8 cellular contexts compared by ENCODE assay signal in genomic region chr14:22226381-22226780, GRCh38.
DNase-seq lines count a peak whose midpoint lies in the region; ATAC-seq, FAIRE-seq and TF ChIP-seq lines count a peak whose summit lies in the region.

No MANE protein-coding gene starts in this region.

- TF ChIP-seq CTCF in endothelial cell of umbilical vein (IDR thresholded peaks at IDR 0.05; ENCODE audit: extremely low read depth in 1 of 2, insufficient read depth in 1 of 2, low read depth in 1 of 2, low read length in 2 of 2) (no peak), uterus (IDR thresholded peaks at IDR 0.05) (no peak)

- no peak for ATAC-seq in GM19035 (IDR thresholded peaks at IDR 0.05; ENCODE audit: unreplicated experiment)
- no peak for ATAC-seq in GM18520 (IDR thresholded peaks at IDR 0.05; ENCODE audit: unreplicated experiment)
- no peak for ATAC-seq in GM18861 (IDR thresholded peaks at IDR 0.05; ENCODE audit: unreplicated experiment)

- no peaks in the 10 kb centered on the region for H3K79me2 ChIP-seq in endothelial cell of umbilical vein (ENCODE audit: control insufficient read depth, insufficient read depth, low read length)

- H3K27me3 ChIP-seq in SJSA1 (replicated peaks) (no peaks in the 10 kb centered on the region), endothelial cell of umbilical vein (ENCODE audit: control insufficient read depth in 2 of 2, insufficient read depth in 2 of 2, low read length in 2 of 2) (peaks cover 8 to 23% of the 10 kb centered on the region in 2 experiments), uterus (no peaks in the 10 kb centered on the region)

- H3K9me3 ChIP-seq in SJSA1 (replicated peaks) (no peaks in the 10 kb centered on the region), endothelial cell of umbilical vein (replicated peaks; ENCODE audit: control insufficient read depth, insufficient read depth, low read length) (no peaks in the 10 kb centered on the region), uterus (no peaks in the 10 kb centered on the region)

- H3K36me3 ChIP-seq in SJSA1 (no peaks in the 10 kb centered on the region), endothelial cell of umbilical vein (ENCODE audit: control insufficient read depth in 2 of 2, extremely low read depth in 1 of 2, insufficient read depth in 2 of 2, low read length in 2 of 2) (no peaks in the 10 kb centered on the region), uterus (no peaks in the 10 kb centered on the region)

- POLR2A ChIA-PET in endothelial cell of umbilical vein (lab: Charles Lee) = no interaction called here

- H4K20me1 ChIP-seq in endothelial cell of umbilical vein (replicated peaks; ENCODE audit: control insufficient read depth, extremely low read depth, insufficient read depth, low read length) = no peaks in the 10 kb centered on the region

- CTCF ChIA-PET in endothelial cell of umbilical vein (lab: Charles Lee) = interaction anchor here (1.0 to 3.2 kb wide), 5 partner anchors 9 to 148 kb away, joined by 3 to 22 read pairs (median 4); no protein-coding TSS in a partner anchor

- H3K9ac ChIP-seq in endothelial cell of umbilical vein (replicated peaks; ENCODE audit: extremely low read depth, insufficient read depth, low read length) = no peak overlapping the region

- H3K4me3 ChIP-seq in SJSA1 (no peak overlapping the region), endothelial cell of umbilical vein (replicated peaks in 1 of 3; ENCODE audit: insufficient read depth in 1 of 3, low read depth in 1 of 3, low read length in 3 of 3) (no peak overlapping the region), uterus (no peak overlapping the region)

- H3K27ac ChIP-seq in SJSA1 (peak overlapping the region; percentile 41; the same call in 1 of the 2 replicates), endothelial cell of umbilical vein (ENCODE audit: insufficient read depth, low read depth, low read length) (peak overlapping the region; percentile 55), uterus (no peak overlapping the region)

- H2AFZ ChIP-seq in endothelial cell of umbilical vein (ENCODE audit: low read depth, low read length) = no peak overlapping the region

- dilution Hi-C loops in endothelial cell of umbilical vein (cut with MboI; ENCODE audit: extremely low pct_ligation_motif_present, low sequenced_read_pairs) = no loop called here

- H3K4me2 ChIP-seq in endothelial cell of umbilical vein (ENCODE audit: insufficient read depth, low read length) = no peak overlapping the region

- intact Hi-C loops in endothelial cell of umbilical vein (cut with micrococcal nuclease) (loop anchor here (2.0 to 10.0 kb wide), 2 partner anchors 88 to 148 kb away; no protein-coding TSS in a partner anchor), uterus (cut with DNase I; ENCODE audit: low total_unique reads) (no loop called here)

- BruUV-seq in endothelial cell of umbilical vein (replicated peaks; lab: Mats Ljungman, UMichigan) = no TSS peak

- no peaks in the 10 kb centered on the region for H3K9me1 ChIP-seq in endothelial cell of umbilical vein (replicated peaks; ENCODE audit: control insufficient read depth, extremely low read depth, insufficient read depth, low read length)

- DNase-seq in stimulated activated CD4-positive, alpha-beta T cell treated with anti-CD3 and anti-CD28 coated beads, Interleukin-2, amount 100 ng/mL, for 24 hours = peak; percentile 2 to 16
- no peak for DNase-seq in stimulated activated CD4-positive, alpha-beta T cell treated with anti-CD3 and anti-CD28 coated beads, Interleukin-1b, Interleukin-23, amount 100 ng/mL, for 48 hours
- DNase-seq in SJSA1 (ENCODE audit: low read depth in 1 of 2, low spot score in 2 of 2) = peak in 1 of 2 experiments; percentile 5
- DNase-seq in endothelial cell of umbilical vein (ENCODE audit: low read depth, low spot score) = no peak
- no peak for DNase-seq in uterus

- H3K4me1 ChIP-seq in SJSA1 (replicated peaks) (peaks cover 10% of the 10 kb centered on the region), endothelial cell of umbilical vein (ENCODE audit: control insufficient read depth, extremely low read depth, insufficient read depth, low read length) (peaks cover 11% of the 10 kb centered on the region), uterus (no peaks in the 10 kb centered on the region)

- FAIRE-seq in endothelial cell of umbilical vein (lab: Jason Lieb, UNC) = no peak

- TF ChIP-seq POLR2A in endothelial cell of umbilical vein (IDR thresholded peaks at IDR 0.05; ENCODE audit: low read depth, low read length) (no peak), uterus (IDR thresholded peaks at IDR 0.05) (no peak)

TF ChIP-seq in endothelial cell of umbilical vein, 7 proteins besides CTCF, POLR2A, EP300 and RAD21:
- no peak for TF ChIP-seq MAX (IDR thresholded peaks at IDR 0.05; ENCODE audit: insufficient read depth, insufficient read length)

Comparison
In these comparisons a context has a peak if more than half of its experiments do, and no peak if none do; other contexts are left out.
1. DNase-seq: peak in stimulated activated CD4-positive, alpha-beta T cell treated with anti-CD3 and anti-CD28 coated beads, Interleukin-2, amount 100 ng/mL, for 24 hours (2 of 2); none in stimulated activated CD4-positive, alpha-beta T cell treated with anti-CD3 and anti-CD28 coated beads, Interleukin-1b, Interleukin-23, amount 100 ng/mL, for 48 hours (single experiment), endothelial cell of umbilical vein (single experiment) and uterus (0 of 2).
2. H3K27ac ChIP-seq: peak in SJSA1 (single experiment) and endothelial cell of umbilical vein (single experiment); none in uterus (0 of 2).